Comparison of ENCODE assay signal across 11 cellular contexts in genomic region chr2:66577331-66578041, GRCh38.
DNase-seq lines count a peak whose midpoint lies in the region; ATAC-seq and TF ChIP-seq lines count a peak whose summit lies in the region.
"Had no signal": no experiment of that assay in that cellular context is flagged by ENCODE, and none has a peak within 500 bp of the region (broad histone marks: within the 10 kb centered on the region; RNA-seq: fewer than 3 reads in every experiment).

No MANE protein-coding gene starts in this region.

- no peaks in the 10 kb centered on the region for H3K4me1 ChIP-seq in NT2/D1 (ENCODE audit: insufficient read depth, insufficient read length)

- POLR2A ChIA-PET in AG04450 (lab: Yijun Ruan, JAX), result interaction anchor here (0.9 to 3.6 kb wide), 10 partner anchors 10 to 263 kb away, joined by 3 to 26 read pairs (median 4); partner anchors contain the start of gene MEIS1
- POLR2A ChIA-PET in activated CD4-positive, alpha-beta memory T cell treated with anti-CD3 and anti-CD28 coated beads for 36 hours (lab: Charles Lee), result no interaction called here

- peaks cover 53% of the 10 kb centered on the region for H3K27me3 Mint-ChIP-seq in activated naive CD4-positive, alpha-beta T cell treated with anti-CD3 and anti-CD28 coated beads for 36 hours (ENCODE audit: low read depth)
- peaks cover 54% of the 10 kb centered on the region for H3K27me3 Mint-ChIP-seq in activated CD4-positive, alpha-beta memory T cell treated with anti-CD3 and anti-CD28 coated beads for 36 hours

- DNase-seq in AG04450 (ENCODE audit: low read depth, low spot score) (no peak), NT2/D1 (ENCODE audit: low read depth, low spot score) (no peak), fibroblast of mammary gland (ENCODE audit: low read depth) (peak; percentile 29), omental fat pad (ENCODE audit: low spot score) (no peak)
- no peak for DNase-seq in activated naive CD4-positive, alpha-beta T cell treated with anti-CD3 and anti-CD28 coated beads for 36 hours
- no peak for DNase-seq in activated CD4-positive, alpha-beta memory T cell treated with anti-CD3 and anti-CD28 coated beads for 36 hours
- DNase-seq: effector memory CD4-positive, alpha-beta T cell; GDM1; Kasumi-1 had no signal

- H3K9ac ChIP-seq in NT2/D1 (ENCODE audit: insufficient read length, low read depth), result peak overlapping the region; percentile 50

- H3K4me3 ChIP-seq in AG04450 (ENCODE audit: low read depth, low read length), result peak overlapping the region; percentile 58
- peak overlapping the region; percentile 33 for H3K4me3 ChIP-seq in NT2/D1 (ENCODE audit: insufficient read length, low read depth)
- peak overlapping the region; percentile 55 for H3K4me3 ChIP-seq in fibroblast of mammary gland (ENCODE audit: control insufficient read depth, low read depth, low read length)

- CTCF ChIA-PET in AG04450 (lab: Charles Lee), result interaction anchor here (0.9 to 1.2 kb wide), 3 partner anchors 133 to 657 kb away, joined by 3 read pairs; no protein-coding TSS in a partner anchor
- CTCF ChIA-PET in activated naive CD4-positive, alpha-beta T cell treated with anti-CD3 and anti-CD28 coated beads for 36 hours (lab: Charles Lee), result no interaction called here
- CTCF ChIA-PET in activated CD4-positive, alpha-beta memory T cell treated with anti-CD3 and anti-CD28 coated beads for 36 hours (lab: Charles Lee), result no interaction called here

- no peaks in the 10 kb centered on the region for H3K36me3 ChIP-seq in NT2/D1 (ENCODE audit: insufficient read depth, insufficient read length, low read length)

- H3K36me3 Mint-ChIP-seq in activated naive CD4-positive, alpha-beta T cell treated with anti-CD3 and anti-CD28 coated beads for 36 hours (ENCODE audit: low read depth), result no peaks in the 10 kb centered on the region
- peaks cover 2% of the 10 kb centered on the region for H3K36me3 Mint-ChIP-seq in activated CD4-positive, alpha-beta memory T cell treated with anti-CD3 and anti-CD28 coated beads for 36 hours

- TF ChIP-seq CTCF in AG04450 (IDR thresholded peaks at IDR 0.05; ENCODE audit: low read depth, low read length) (peak; percentile 18), fibroblast of mammary gland (conservative IDR thresholded peaks at IDR 0.05; ENCODE audit: control insufficient read depth, insufficient read depth, low read depth, low read length) (no peak), omental fat pad (IDR thresholded peaks at IDR 0.05) (no peak)

- H3K9me3 ChIP-seq in AG04450 (ENCODE audit: control insufficient read depth, insufficient read depth, low read length), result no peaks in the 10 kb centered on the region
- no peaks in the 10 kb centered on the region for H3K9me3 ChIP-seq in NT2/D1 (ENCODE audit: insufficient read depth, low read length)

- peaks cover 15% of the 10 kb centered on the region for H3K4me1 Mint-ChIP-seq in activated naive CD4-positive, alpha-beta T cell treated with anti-CD3 and anti-CD28 coated beads for 36 hours (ENCODE audit: low read depth)
- peaks cover 3% of the 10 kb centered on the region for H3K4me1 Mint-ChIP-seq in activated CD4-positive, alpha-beta memory T cell treated with anti-CD3 and anti-CD28 coated beads for 36 hours (ENCODE audit: low read depth)

- H3K27ac ChIP-seq in AG04450 (ENCODE audit: low read depth, low read length), result peak overlapping the region; percentile 96

- H3K27ac Mint-ChIP-seq in activated naive CD4-positive, alpha-beta T cell treated with anti-CD3 and anti-CD28 coated beads for 36 hours, result no peak overlapping the region
- no peak overlapping the region for H3K27ac Mint-ChIP-seq in activated CD4-positive, alpha-beta memory T cell treated with anti-CD3 and anti-CD28 coated beads for 36 hours

- no peaks in the 10 kb centered on the region for H3K9me3 Mint-ChIP-seq in activated naive CD4-positive, alpha-beta T cell treated with anti-CD3 and anti-CD28 coated beads for 36 hours
- H3K9me3 Mint-ChIP-seq in activated CD4-positive, alpha-beta memory T cell treated with anti-CD3 and anti-CD28 coated beads for 36 hours, result no peaks in the 10 kb centered on the region

- H3K27me3 ChIP-seq in AG04450 (ENCODE audit: control insufficient read depth, insufficient read depth, low read length) (no peaks in the 10 kb centered on the region), NT2/D1 (ENCODE audit: insufficient read depth, insufficient read length) (peaks cover 69% of the 10 kb centered on the region)

- intact Hi-C loops in activated naive CD4-positive, alpha-beta T cell treated with anti-CD3 and anti-CD28 coated beads for 36 hours (cut with micrococcal nuclease), result loop anchor here (2.0 to 10.0 kb wide), 3 partner anchors 143 to 935 kb away; partner anchors contain the start of genes ETAA1 and MEIS1
- intact Hi-C loops in activated CD4-positive, alpha-beta memory T cell treated with anti-CD3 and anti-CD28 coated beads for 36 hours (cut with micrococcal nuclease), result loop anchor here (2.0 kb wide), 1 partner anchor 143 kb away; the partner anchor contains the start of gene MEIS1

- H3K4me3 Mint-ChIP-seq in activated naive CD4-positive, alpha-beta T cell treated with anti-CD3 and anti-CD28 coated beads for 36 hours, result no peak overlapping the region
- no peak overlapping the region for H3K4me3 Mint-ChIP-seq in activated CD4-positive, alpha-beta memory T cell treated with anti-CD3 and anti-CD28 coated beads for 36 hours

- peak; percentile 20 for ATAC-seq in omental fat pad (ENCODE audit: low FRiP score)
- no peak for ATAC-seq in GM19455 (IDR thresholded peaks at IDR 0.05; ENCODE audit: unreplicated experiment)
- ATAC-seq in GM21786 (IDR thresholded peaks at IDR 0.05; ENCODE audit: unreplicated experiment), result no peak
